In genomic region chr12:114321524-114321923, GRCh38 we compare ENCODE assay signal across 9 cellular contexts.
"Had no signal": no experiment of that assay in that cellular context is flagged by ENCODE, and none has a peak within 500 bp of the region (broad histone marks: within the 10 kb centered on the region; RNA-seq: fewer than 3 reads in every experiment).

No MANE protein-coding gene starts in this region.

- H3K4me3 ChIP-seq: GM23338 had no signal

- H3K27ac ChIP-seq: HL-60, KMS-11 had no signal

- FAIRE-seq: H1, H54 had no signal

- H3K4me3 Mint-ChIP-seq: GM23338, H9 had no signal

- ATAC-seq: GM23338 had no signal

- H2AFZ ChIP-seq: GM23338 had no signal

- H3K4me2 ChIP-seq: GM23338, KMS-11 had no signal

- H3K9me3 Mint-ChIP-seq: GM23338, H9 had no signal

- DNase-seq: H9, HCEC 1CT, IMR-90, KBM-7 had no signal

- H3K27ac Mint-ChIP-seq: GM23338, H9 had no signal

- H3K9ac ChIP-seq: KMS-11 had no signal
